In genomic region chr4:128516568-128516967, GRCh38 we compare ENCODE assay signal across 10 cellular contexts.
DNase-seq lines count a peak whose midpoint lies in the region; ATAC-seq and TF ChIP-seq lines count a peak whose summit lies in the region.
"Had no signal": no experiment of that assay in that cellular context is flagged by ENCODE, and none has a peak within 500 bp of the region (broad histone marks: within the 10 kb centered on the region; RNA-seq: fewer than 3 reads in every experiment).

No MANE protein-coding gene starts in this region.

- no peaks in the 10 kb centered on the region for H3K27me3 Mint-ChIP-seq in naive thymus-derived CD4-positive, alpha-beta T cell

- no peak overlapping the region for H3K4me3 Mint-ChIP-seq in naive thymus-derived CD4-positive, alpha-beta T cell

- CTCF ChIA-PET in Panc1 (lab: Charles Lee) (interaction anchor here (0.6 kb wide), 1 partner anchor 63 kb away, joined by 3 read pairs; no protein-coding TSS in a partner anchor), PC-3 (lab: Charles Lee) (no interaction called here)
- CTCF ChIA-PET in naive thymus-derived CD4-positive, alpha-beta T cell (lab: Charles Lee): no interaction called here

- TF ChIP-seq CTCF in Panc1 (IDR thresholded peaks at IDR 0.05): no peak
- no peak for TF ChIP-seq CTCF in thoracic aorta (IDR thresholded peaks at IDR 0.05)
- TF ChIP-seq CTCF in PC-3 (conservative IDR thresholded peaks at IDR 0.05; ENCODE audit: low read depth, low read length): no peak

- H3K27me3 ChIP-seq in Panc1 (ENCODE audit: control insufficient read depth, insufficient read depth, low read length) (no peaks in the 10 kb centered on the region), thoracic aorta (replicated peaks; ENCODE audit: insufficient read depth) (no peaks in the 10 kb centered on the region), PC-3 (ENCODE audit: low read length) (no peaks in the 10 kb centered on the region)
- H3K27me3 ChIP-seq in naive thymus-derived CD4-positive, alpha-beta T cell (ENCODE audit: control insufficient read depth in 2 of 2, insufficient read depth in 2 of 2, low read length in 2 of 2): no peaks in the 10 kb centered on the region
- H3K27me3 ChIP-seq: adrenal gland had no signal

- H3F3A ChIP-seq in PC-3 (ENCODE audit: low read length, unreplicated experiment): no peaks in the 10 kb centered on the region

- H3K4me2 ChIP-seq in PC-3 (ENCODE audit: low read length): no peak overlapping the region

- no TSS peak for BruUV-seq in Panc1 (replicated peaks; lab: Mats Ljungman, UMichigan)
- BruUV-seq in PC-3 (replicated peaks; lab: Mats Ljungman, UMichigan): no TSS peak

- no peaks in the 10 kb centered on the region for H3K9me2 ChIP-seq in PC-3 (replicated peaks; ENCODE audit: low read length)

- peak overlapping the region; percentile 23; the same call in 1 of the 2 replicates for H3K27ac ChIP-seq in Panc1 (ENCODE audit: low read length)
- peak overlapping the region; percentile 87 to 91 for H3K27ac ChIP-seq in thoracic aorta
- no peak overlapping the region for H3K27ac ChIP-seq in PC-3 (ENCODE audit: low read length)
- no peak overlapping the region for H3K27ac ChIP-seq in naive thymus-derived CD4-positive, alpha-beta T cell (ENCODE audit: low read depth, low read length)

- H4K20me1 ChIP-seq in PC-3 (ENCODE audit: low read length): no peaks in the 10 kb centered on the region

- H3K9me3 ChIP-seq in Panc1 (ENCODE audit: control insufficient read depth, insufficient read depth, low read depth, low read length) (no peaks in the 10 kb centered on the region), thoracic aorta (no peaks in the 10 kb centered on the region), PC-3 (ENCODE audit: low read length) (no peaks in the 10 kb centered on the region)
- no peaks in the 10 kb centered on the region for H3K9me3 ChIP-seq in naive thymus-derived CD4-positive, alpha-beta T cell (ENCODE audit: control insufficient read depth in 2 of 3, low read length in 3 of 3)
- H3K9me3 ChIP-seq: adrenal gland had no signal

- no peak overlapping the region for H3K27ac Mint-ChIP-seq in naive thymus-derived CD4-positive, alpha-beta T cell

- H3K36me3 ChIP-seq in Panc1 (ENCODE audit: control insufficient read depth, insufficient read depth, low read length): no peaks in the 10 kb centered on the region
- no peaks in the 10 kb centered on the region for H3K36me3 ChIP-seq in thoracic aorta
- no peaks in the 10 kb centered on the region for H3K36me3 ChIP-seq in PC-3 (ENCODE audit: low read depth, low read length)
- H3K36me3 ChIP-seq in naive thymus-derived CD4-positive, alpha-beta T cell (ENCODE audit: control insufficient read depth in 2 of 3, insufficient read depth in 3 of 3, low read length in 3 of 3): no peaks in the 10 kb centered on the region
- H3K36me3 ChIP-seq: adrenal gland had no signal

- H2AFZ ChIP-seq in PC-3 (ENCODE audit: low read length): no peak overlapping the region

- peaks cover 0 to 8% (median 0%) of the 10 kb centered on the region in 5 donors for H3K36me3 Mint-ChIP-seq in naive thymus-derived CD4-positive, alpha-beta T cell

- no peak overlapping the region for H3K4me3 ChIP-seq in Panc1 (ENCODE audit: low read depth in 2 of 2, low read length in 2 of 2)
- no peak overlapping the region for H3K4me3 ChIP-seq in thoracic aorta
- no peak overlapping the region for H3K4me3 ChIP-seq in PC-3 (ENCODE audit: low read length)
- H3K4me3 ChIP-seq in naive thymus-derived CD4-positive, alpha-beta T cell (ENCODE audit: low read length): no peak overlapping the region
- H3K4me3 ChIP-seq: adrenal gland, lung had no signal

- ATAC-seq in HG02885 (IDR thresholded peaks at IDR 0.05; ENCODE audit: poor library complexity, unreplicated experiment) (peak; percentile 65), Panc1 (no peak), thoracic aorta (ENCODE audit: insufficient number of reproducible peaks, low FRiP score, low read depth) (no peak), PC-3 (no peak)
- no peak for ATAC-seq in naive thymus-derived CD4-positive, alpha-beta T cell

- POLR2A ChIA-PET in Panc1 (lab: Charles Lee): no interaction called here
- POLR2A ChIA-PET in PC-3 (lab: Charles Lee; ENCODE audit: unreplicated experiment): no interaction called here
- POLR2A ChIA-PET in naive thymus-derived CD4-positive, alpha-beta T cell (lab: Charles Lee): no interaction called here

- intact Hi-C loops in Panc1 (cut with micrococcal nuclease; ENCODE audit: unreplicated experiment): no loop called here
- intact Hi-C loops in PC-3 (cut with micrococcal nuclease): loop anchor here (2.0 to 5.0 kb wide), 2 partner anchors 44 to 62 kb away; no protein-coding TSS in a partner anchor
- intact Hi-C loops in naive thymus-derived CD4-positive, alpha-beta T cell (cut with micrococcal nuclease): no loop called here

- in situ Hi-C loops in Panc1 (cut with HindIII; ENCODE audit: low pct_unique_long_range_greater_than_20kb, low sequenced_read_pairs): no loop called here

- DNase-seq in NCI-H2107 treated with DMSO at 0.1 percent for 48 hours (lab: John Stamatoyannopoulos, UW; ENCODE audit: unreplicated experiment) (peak; percentile 60), NCI-H2107 (lab: John Stamatoyannopoulos, UW) (no peak), Panc1 (ENCODE audit: low read depth, low spot score) (no peak), thoracic aorta (ENCODE audit: low spot score) (no peak), PC-3 (no peak), COLO668 (lab: John Stamatoyannopoulos, UW; ENCODE audit: unreplicated experiment) (no peak)
- DNase-seq in naive thymus-derived CD4-positive, alpha-beta T cell: no peak
- DNase-seq: adrenal gland had no signal

- H3K4me1 Mint-ChIP-seq in naive thymus-derived CD4-positive, alpha-beta T cell: peaks cover 9 to 24% (median 19%) of the 10 kb centered on the region in 7 donors

- no peak overlapping the region for H3K9ac ChIP-seq in PC-3 (ENCODE audit: low read length)

- H3K9me3 Mint-ChIP-seq in naive thymus-derived CD4-positive, alpha-beta T cell: peaks cover 0 to 5% (median 0%) of the 10 kb centered on the region in 11 donors

- H3K79me2 ChIP-seq in PC-3 (ENCODE audit: low read length): no peaks in the 10 kb centered on the region

- H3K4me1 ChIP-seq in Panc1 (ENCODE audit: control insufficient read depth, insufficient read depth, low read length) (peaks cover 3% of the 10 kb centered on the region; the same call in 1 of the 2 replicates), thoracic aorta (ENCODE audit: control insufficient read depth in 1 of 2, low read depth in 2 of 2) (peaks cover 24 to 59% of the 10 kb centered on the region in 2 donors), PC-3 (ENCODE audit: insufficient read depth, low read length) (peaks cover 28% of the 10 kb centered on the region)
- H3K4me1 ChIP-seq in naive thymus-derived CD4-positive, alpha-beta T cell (ENCODE audit: control insufficient read depth in 2 of 2, insufficient read depth in 2 of 2, low read length in 2 of 2): no peaks in the 10 kb centered on the region

Comparison
In these comparisons a context has a peak if more than half of its experiments do, and no peak if none do; other contexts are left out.
1. H3K27ac ChIP-seq: peak in Panc1 (single experiment) and thoracic aorta (2 of 2); none in PC-3 (single experiment) and naive thymus-derived CD4-positive, alpha-beta T cell (single experiment).